ENCODE assay signal across 20 cellular contexts in the genomic region with DNA sequence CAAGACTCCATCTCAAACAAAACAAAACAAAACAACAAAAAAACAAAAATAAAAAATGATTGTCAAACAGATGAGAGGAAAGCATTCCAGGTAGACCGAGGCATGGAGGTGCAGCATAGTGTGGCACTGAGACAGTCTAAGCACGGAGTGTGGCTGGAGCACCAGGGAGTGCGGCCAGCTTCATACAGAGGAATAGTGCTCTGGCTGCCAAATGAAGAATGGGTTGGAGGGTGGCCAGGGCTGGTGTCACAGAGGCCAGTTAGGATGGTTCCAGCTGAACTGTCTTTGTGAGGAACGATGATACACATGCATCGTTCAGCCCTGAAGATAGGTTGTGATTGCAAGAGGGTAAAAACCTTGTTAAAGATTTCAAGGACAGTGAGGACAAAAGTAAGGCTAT. TPM values are rescaled to one million over a fixed set of nuclear protein-coding genes. Genes with fewer than 3 reads are reported as not detected.
A peak's percentile ranks its signal among the peaks of the same experiment; 100 is the strongest.
DNase-seq lines count a peak whose midpoint lies in the region; ATAC-seq, FAIRE-seq and TF ChIP-seq lines count a peak whose summit lies in the region.
"Had no signal": no experiment of that assay in that cellular context is flagged by ENCODE, and none has a peak within 500 bp of the region (broad histone marks: within the 10 kb centered on the region; RNA-seq: fewer than 3 reads in every experiment).

No MANE protein-coding gene starts in this region.

- H3K79me2 ChIP-seq in HepG2 (ENCODE audit: insufficient read depth, low read length) (no peaks in the 10 kb centered on the region), parathyroid adenoma (peaks cover 30% of the 10 kb centered on the region), hepatocyte (no peaks in the 10 kb centered on the region)

- H2AFZ ChIP-seq in HepG2 (ENCODE audit: low read length), result no peak overlapping the region
- no peak overlapping the region for H2AFZ ChIP-seq in parathyroid adenoma
- no peak overlapping the region for H2AFZ ChIP-seq in hepatocyte

- H3K4me2 ChIP-seq in HepG2 (ENCODE audit: low read depth, low read length) (no peak overlapping the region), parathyroid adenoma (ENCODE audit: low read length) (peak overlapping the region; percentile 31), hepatocyte (no peak overlapping the region)

- TF ChIP-seq POLR2A in right lobe of liver (IDR thresholded peaks at IDR 0.05) (no peak), HepG2 (IDR thresholded peaks at IDR 0.05; ENCODE audit: insufficient read depth in 1 of 2, low read depth in 2 of 2, low read length in 2 of 2) (no peak), uterus (IDR thresholded peaks at IDR 0.05) (no peak)

- H3K27ac ChIP-seq in right lobe of liver, result no peak overlapping the region
- H3K27ac ChIP-seq in HepG2 (ENCODE audit: extremely low read length, insufficient read depth, low read length), result no peak overlapping the region
- no peak overlapping the region for H3K27ac ChIP-seq in parathyroid adenoma
- peak overlapping the region; percentile 74 to 93 for H3K27ac ChIP-seq in uterus
- H3K27ac ChIP-seq in hepatocyte, result no peak overlapping the region
- H3K27ac ChIP-seq: coronary artery, upper lobe of left lung had no signal

- no peaks in the 10 kb centered on the region for H3K4me1 ChIP-seq in right lobe of liver
- no peaks in the 10 kb centered on the region for H3K4me1 ChIP-seq in HepG2 (ENCODE audit: insufficient read depth, low read length)
- H3K4me1 ChIP-seq in parathyroid adenoma, result peaks cover 33% of the 10 kb centered on the region
- H3K4me1 ChIP-seq in uterus, result no peaks in the 10 kb centered on the region
- peaks cover 16% of the 10 kb centered on the region for H3K4me1 ChIP-seq in hepatocyte (ENCODE audit: insufficient read depth)

- H3K36me3 ChIP-seq in right lobe of liver (no peaks in the 10 kb centered on the region), HepG2 (replicated peaks in 1 of 2; ENCODE audit: control insufficient read depth in 1 of 2, insufficient read depth in 2 of 2, low read length in 2 of 2) (no peaks in the 10 kb centered on the region), parathyroid adenoma (ENCODE audit: control insufficient read depth, insufficient read depth, low read length) (no peaks in the 10 kb centered on the region), uterus (no peaks in the 10 kb centered on the region), hepatocyte (replicated peaks; ENCODE audit: insufficient read depth, low read depth) (no peaks in the 10 kb centered on the region)
- H3K36me3 ChIP-seq: upper lobe of left lung had no signal

- DNase-seq in right lobe of liver (peak in 2 of 3 donors; percentile 46 to 75), HepG2 (ENCODE audit: low spot score) (no peak), hippocampal formation (lab: John Stamatoyannopoulos, UW) (peak; percentile 79 to 80), uterus (peak; percentile 61 to 66), HT-29 (ENCODE audit: low spot score) (no peak), hepatocyte (ENCODE audit: low spot score) (no peak)
- DNase-seq: activated CD4-positive, alpha-beta T cell treated with anti-CD3 and anti-CD28 coated beads, Interleukin-2, amount 50 U/mL, for 1 hour; DMS79; glutamatergic neuron; islet precursor cell; Kasumi-1; NCI-H1417 treated with DMSO at 0.1 percent for 48 hours; upper lobe of left lung had no signal

- CTCF ChIA-PET in HepG2 (lab: Yijun Ruan, JAX; ENCODE audit: low intra/inter-chr PET ratio, low total read pairs), result no interaction called here

- no peaks in the 10 kb centered on the region for H3K27me3 ChIP-seq in right lobe of liver
- no peaks in the 10 kb centered on the region; a peak in 1 of 5 replicates for H3K27me3 ChIP-seq in HepG2 (ENCODE audit: control insufficient read depth in 1 of 2, insufficient read depth in 2 of 2, low read length in 2 of 2)
- no peaks in the 10 kb centered on the region for H3K27me3 ChIP-seq in parathyroid adenoma (ENCODE audit: control insufficient read depth, insufficient read depth, low read length)
- H3K27me3 ChIP-seq in uterus, result no peaks in the 10 kb centered on the region
- no peaks in the 10 kb centered on the region for H3K27me3 ChIP-seq in hepatocyte
- H3K27me3 ChIP-seq: upper lobe of left lung had no signal

- in situ Hi-C loops in HepG2 (cut with HindIII; ENCODE audit: extremely low pct_ligation_motif_present, low pct_unique_long_range_greater_than_20kb), result no loop called here

- no peak overlapping the region for H3K9ac ChIP-seq in HepG2 (ENCODE audit: insufficient read depth, low read depth, low read length)
- no peak overlapping the region for H3K9ac ChIP-seq in parathyroid adenoma

- TF ChIP-seq CTCF in right lobe of liver (IDR thresholded peaks at IDR 0.05) (no peak), HepG2 (CRISPR knock-in tag; IDR thresholded peaks at IDR 0.05) (no peak), parathyroid adenoma (IDR thresholded peaks at IDR 0.05) (no peak), uterus (IDR thresholded peaks at IDR 0.05) (no peak), hepatocyte (IDR thresholded peaks at IDR 0.05; ENCODE audit: poor library complexity) (no peak)

- no peak for FAIRE-seq in HepG2 (lab: Jason Lieb, UNC)
- FAIRE-seq: A204.1, GM18507, H54 had no signal

- TF ChIP-seq EP300 in HepG2 (IDR thresholded peaks at IDR 0.05; ENCODE audit: low read depth in 2 of 2, low read length in 2 of 2), result no peak
- no peak for TF ChIP-seq EP300 in HepG2 (CRISPR knock-in tag; IDR thresholded peaks at IDR 0.05; ENCODE audit: borderline replicate concordance)

- no peaks in the 10 kb centered on the region for H4K20me1 ChIP-seq in HepG2 (ENCODE audit: insufficient read depth, low read length)
- H4K20me1 ChIP-seq in hepatocyte (ENCODE audit: insufficient read depth, poor library complexity, severe bottlenecking), result no peaks in the 10 kb centered on the region

- no TSS peak for BruUV-seq in HepG2 (replicated peaks; lab: Mats Ljungman, UMichigan)

- H3K9me3 ChIP-seq in right lobe of liver (no peaks in the 10 kb centered on the region), HepG2 (ENCODE audit: low read length) (no peaks in the 10 kb centered on the region), parathyroid adenoma (ENCODE audit: control insufficient read depth, low read length) (no peaks in the 10 kb centered on the region), uterus (no peaks in the 10 kb centered on the region), hepatocyte (ENCODE audit: low read depth) (no peaks in the 10 kb centered on the region)
- H3K9me3 ChIP-seq: upper lobe of left lung had no signal

- ATAC-seq in right lobe of liver (peak; percentile 56 to 67 (median 60)), HepG2 (no peak), GM18502 (IDR thresholded peaks at IDR 0.05; ENCODE audit: poor library complexity, unreplicated experiment) (no peak)
- ATAC-seq: stimulated activated memory B cell treated with anti-CD40 and anti-IgM and Interleukin-4, amounts not matched to agents 10 μg/mL and 1 μg/mL and 100 μg/mL, for 72 hours had no signal

- intact Hi-C loops in right lobe of liver (cut with DNase I) (no loop called here), HepG2 (cut with micrococcal nuclease; ENCODE audit: unreplicated experiment) (no loop called here), uterus (cut with DNase I; ENCODE audit: low total_unique reads) (no loop called here)

- no peak for TF ChIP-seq RAD21 in HepG2 (CRISPR knock-in tag; IDR thresholded peaks at IDR 0.05)

- POLR2A ChIA-PET in HepG2 (lab: Yijun Ruan, JAX), result no interaction called here

- H3K4me3 ChIP-seq in right lobe of liver (no peak overlapping the region), HepG2 (replicated peaks in 1 of 3; ENCODE audit: insufficient read depth in 1 of 3, low read depth in 2 of 3, low read length in 3 of 3) (no peak overlapping the region), parathyroid adenoma (ENCODE audit: low read depth, low read length) (no peak overlapping the region), uterus (no peak overlapping the region), hepatocyte (no peak overlapping the region)
- H3K4me3 ChIP-seq: coronary artery, upper lobe of left lung had no signal

- H3K9me2 ChIP-seq in hepatocyte (replicated peaks; ENCODE audit: insufficient read depth), result no peaks in the 10 kb centered on the region

- WGBS in right lobe of liver (ENCODE audit: insufficient coverage, low coverage, low lambda C conversion rate, missing lambda C conversion rate), result 57% methylated on average over 5 of the region's 5 CpGs
- WGBS in HepG2 (ENCODE audit: low lambda C conversion rate), result 29% methylated on average over 5 of the region's 5 CpGs
- WGBS in hepatocyte (ENCODE audit: low lambda C conversion rate, missing lambda C conversion rate), result 89% methylated on average over 5 of the region's 5 CpGs

RNA-seq across cellular contexts. Expression of a gene that starts 28.3 kb away (rescaled TPM):
- 1 to 10 TPM; 1.9 to 4.1 (median 3.8) TPM for total RNA-seq in right lobe of liver
- total RNA-seq in HepG2 (2016; rRNA removed; fragmentation: Illumina TruSeq; extraction: Trizol), result 0.14 and 0.38 TPM in 2 replicates
- not detected in 2 replicates for total RNA-seq in HepG2 (2016; cell fraction: cytosol; rRNA removed; fragmentation: Illumina TruSeq; extraction: Trizol; ENCODE audit: low read depth)
- total RNA-seq in HepG2 (2016; cell fraction: insoluble cytoplasmic fraction; rRNA removed; fragmentation: Illumina TruSeq; extraction: Trizol), result 0.15 and 0.19 TPM in 2 replicates
- 0.34 and 0.37 TPM in 2 replicates for total RNA-seq in HepG2 (2016; cell fraction: membrane; rRNA removed; fragmentation: Illumina TruSeq; extraction: Trizol)
- 0.50 TPM in 1 of 2 replicates, not detected in the other for total RNA-seq in HepG2 (2016; cell fraction: nucleus; rRNA removed; fragmentation: Illumina TruSeq; extraction: Trizol)
- 0.12 and 0.21 TPM in 2 replicates for polyA plus RNA-seq in HepG2 (2011; rRNA removed)
- 0.06 and 0.11 TPM in 2 replicates for polyA plus RNA-seq in HepG2 (2011; cell fraction: cytosol; rRNA removed)
- polyA plus RNA-seq in HepG2 (2011; cell fraction: nucleus; rRNA removed), result 0.03 TPM in 1 of 2 replicates, not detected in the other
- 0.04 and 0.05 TPM in 2 replicates for polyA plus RNA-seq in HepG2 (2012)
- 0.07 TPM in 1 of 2 replicates, not detected in the other for polyA plus RNA-seq in HepG2 (2016; cell fraction: cytosol; fragmentation: Illumina TruSeq; extraction: Trizol; ENCODE audit: low read depth)
- polyA plus RNA-seq in HepG2 (2016; cell fraction: insoluble cytoplasmic fraction; fragmentation: Illumina TruSeq; extraction: Trizol; ENCODE audit: low read depth), result 0.28 TPM in 1 of 2 replicates, not detected in the other
- polyA plus RNA-seq in HepG2 (2016; cell fraction: membrane; fragmentation: Illumina TruSeq; extraction: Trizol; ENCODE audit: low read depth), result 0.06 and 0.34 TPM in 2 replicates
- polyA plus RNA-seq in HepG2 (2016; cell fraction: nucleus; fragmentation: Illumina TruSeq; extraction: Trizol; ENCODE audit: insufficient read depth, low read depth), result 0.29 TPM in 1 of 2 replicates, not detected in the other
- polyA minus RNA-seq in HepG2 (2011; rRNA and poly(A)+ RNA removed; ENCODE audit: low replicate concordance), result 1.6 and 72.3 TPM in 2 replicates
- not detected in 2 replicates for polyA minus RNA-seq in HepG2 (2011; cell fraction: cytosol; rRNA and poly(A)+ RNA removed)
- polyA minus RNA-seq in HepG2 (2011; cell fraction: nucleus; rRNA and poly(A)+ RNA removed), result 0.39 and 1.1 TPM in 2 replicates
- 10 to 100 TPM; 18.2 to 66.0 (median 52.6) TPM for total RNA-seq in uterus
- total RNA-seq in HT-29 (2014; rRNA removed; shearing (Covaris generic)), result 0.08 TPM in 1 of 2 replicates, not detected in the other
- 7.1 and 7.7 TPM in 2 replicates for total RNA-seq in hepatocyte
- 14.2 and 14.5 TPM in 2 replicates for polyA plus RNA-seq in hepatocyte

Comparison
In these comparisons a context has a peak if more than half of its experiments do, and no peak if none do; other contexts are left out.
1. ATAC-seq: peak in right lobe of liver (4 of 4); none in HepG2 (single experiment) and GM18502 (single experiment).
2. DNase-seq: peak in right lobe of liver (2 of 3), hippocampal formation (2 of 2) and uterus (2 of 2); none in HepG2 (single experiment), HT-29 (single experiment) and hepatocyte (single experiment).
3. H3K27ac ChIP-seq: peak in uterus (2 of 2); none in right lobe of liver (0 of 3), HepG2 (single experiment), parathyroid adenoma (single experiment) and hepatocyte (single experiment).